Comparison of ENCODE assay signal across 8 cellular contexts in genomic region chr6:32852018-32852843, GRCh38. TPM values are rescaled to one million over a fixed set of nuclear protein-coding genes. Genes with fewer than 3 reads are reported as not detected.
DNase-seq lines count a peak whose midpoint lies in the region; ATAC-seq, FAIRE-seq and TF ChIP-seq lines count a peak whose summit lies in the region.

No MANE protein-coding gene starts in this region.

- H3K9ac ChIP-seq in HUES6 (ENCODE audit: low read length) (no peak overlapping the region), keratinocyte (ENCODE audit: control insufficient read depth, extremely low read depth, insufficient read depth, low read length) (peak overlapping the region; percentile 93)

- H3K27me3 ChIP-seq in HUES6 (ENCODE audit: control insufficient read depth, insufficient read depth, low read length) (peaks cover 84% of the 10 kb centered on the region), keratinocyte (ENCODE audit: control insufficient read depth, extremely low read depth, insufficient read depth, low read length) (no peaks in the 10 kb centered on the region)

- no peak for ATAC-seq in HG02623 (IDR thresholded peaks at IDR 0.05; ENCODE audit: unreplicated experiment)

- H3K9me1 ChIP-seq in keratinocyte (ENCODE audit: control insufficient read depth, extremely low read depth, insufficient read depth, low read length), result no peaks in the 10 kb centered on the region

- peak overlapping the region; percentile 68 for H2AFZ ChIP-seq in keratinocyte (ENCODE audit: control insufficient read depth, low read length)

- peaks cover 21% of the 10 kb centered on the region for H3K79me2 ChIP-seq in keratinocyte (ENCODE audit: control insufficient read depth, insufficient read depth, low read length)

- H3K36me3 ChIP-seq in HUES6 (ENCODE audit: control insufficient read depth, insufficient read depth, low read length) (peaks cover 2% of the 10 kb centered on the region; the same call in 1 of the 2 replicates), keratinocyte (ENCODE audit: control insufficient read depth in 2 of 2, extremely low read depth in 1 of 2, insufficient read depth in 2 of 2, low read length in 2 of 2) (peaks cover 22 to 25% of the 10 kb centered on the region in 2 experiments)

- H3K4me3 ChIP-seq in HUES6 (ENCODE audit: low read depth, low read length), result peak overlapping the region; percentile 90
- peak overlapping the region; percentile 93 for H3K4me3 ChIP-seq in astrocyte of the cerebellum (ENCODE audit: low read depth, low read length)
- peak overlapping the region; percentile 84 to 89 (median 86) for H3K4me3 ChIP-seq in keratinocyte (ENCODE audit: control insufficient read depth in 2 of 3, extremely low read depth in 1 of 3, insufficient read depth in 2 of 3, low read depth in 1 of 3, low read length in 3 of 3)

- peak overlapping the region; percentile 92 for H3K4me2 ChIP-seq in keratinocyte (ENCODE audit: control insufficient read depth, extremely low read depth, insufficient read depth, low read depth, low read length)

- in situ Hi-C loops in astrocyte of the cerebellum (cut with HindIII; ENCODE audit: low sequenced_read_pairs), result no loop called here

- H3K9me3 ChIP-seq in HUES6 (ENCODE audit: control insufficient read depth, insufficient read depth, low read depth, low read length), result no peaks in the 10 kb centered on the region
- H3K9me3 ChIP-seq in keratinocyte (ENCODE audit: control insufficient read depth, low read depth, low read length), result no peaks in the 10 kb centered on the region

- no peak for FAIRE-seq in keratinocyte (lab: Jason Lieb, UNC)

- H4K20me1 ChIP-seq in keratinocyte (ENCODE audit: control insufficient read depth, extremely low read depth, insufficient read depth, low read length), result no peaks in the 10 kb centered on the region

- no peak for TF ChIP-seq CTCF in astrocyte of the cerebellum (IDR thresholded peaks at IDR 0.05; ENCODE audit: low read depth, low read length, missing control alignments)
- TF ChIP-seq CTCF in keratinocyte (optimal IDR thresholded peaks at IDR 0.05 in 1 of 3, IDR thresholded peaks at IDR 0.05 in 1 of 3, conservative IDR thresholded peaks at IDR 0.05 in 1 of 3; ENCODE audit: extremely low read depth in 1 of 3, insufficient read depth in 2 of 3, low read length in 3 of 3), result no peak

- H3K4me1 ChIP-seq in HUES6 (ENCODE audit: control insufficient read depth, insufficient read depth, low read length) (peaks cover 11% of the 10 kb centered on the region), keratinocyte (ENCODE audit: control insufficient read depth, extremely low read depth, insufficient read depth, low read length) (peaks cover 24% of the 10 kb centered on the region)

- H3K27ac ChIP-seq in HUES6 (ENCODE audit: low read depth, low read length) (no peak overlapping the region), keratinocyte (ENCODE audit: control insufficient read depth, insufficient read depth, low read length) (peak overlapping the region; percentile 95)

- dilution Hi-C loops in keratinocyte (cut with MboI; ENCODE audit: extremely low pct_ligation_motif_present, low sequenced_read_pairs), result no loop called here

- peak; percentile 43 for DNase-seq in AG08396 (ENCODE audit: low spot score)
- DNase-seq in astrocyte of the cerebellum (ENCODE audit: low read depth), result no peak
- DNase-seq in keratinocyte (ENCODE audit: low read depth, low spot score), result no peak
- peak; percentile 25 for DNase-seq in stimulated activated naive CD4-positive, alpha-beta T cell treated with Interleukin-2 at 50 U/mL for 16 hours (lab: John Stamatoyannopoulos, UW)
- no peak for DNase-seq in HuH-7.5 (ENCODE audit: low spot score)
- DNase-seq in SK-N-DZ (ENCODE audit: low spot score), result no peak

RNA-seq across cellular contexts. Expression of gene TAP1, which starts 1.3 kb away (rescaled TPM):
- 56.1 to 81.7 TPM (median 61.4 TPM) in 3 replicates for polyA plus RNA-seq in keratinocyte
- polyA plus RNA-seq in keratinocyte (2011; ENCODE audit: low read depth), result 10.9 TPM
- polyA plus RNA-seq in keratinocyte (2011; cell fraction: cytosol; rRNA removed), result 44.3 and 45.6 TPM in 2 replicates
- 92.6 and 97.3 TPM in 2 replicates for polyA plus RNA-seq in keratinocyte (2011; cell fraction: nucleus; rRNA removed)
- polyA plus RNA-seq in keratinocyte (2012; ENCODE audit: low replicate concordance), result 47.4 and 68.3 TPM in 2 replicates
- polyA minus RNA-seq in keratinocyte, result 74.6 to 93.6 TPM (median 82.4 TPM) in 3 replicates
- polyA minus RNA-seq in keratinocyte (2011; cell fraction: cytosol; rRNA and poly(A)+ RNA removed), result 72.1 TPM
- 81.8 and 84.9 TPM in 2 replicates for polyA minus RNA-seq in keratinocyte (2011; cell fraction: nucleus; rRNA and poly(A)+ RNA removed)
- not detected in 2 replicates for polyA plus RNA-seq in SK-N-DZ (2014; cell fraction: cytosol; rRNA removed)
- not detected in 2 replicates for polyA plus RNA-seq in SK-N-DZ (2014; cell fraction: nucleus; rRNA removed)

RNA-seq across cellular contexts. Expression of gene PSMB9, which starts 1.8 kb away (rescaled TPM):
- 21.3 to 29.0 TPM (median 25.4 TPM) in 3 replicates for polyA plus RNA-seq in keratinocyte
- polyA plus RNA-seq in keratinocyte (2011; ENCODE audit: low read depth), result 0.69 TPM
- 10.9 and 17.9 TPM in 2 replicates for polyA plus RNA-seq in keratinocyte (2011; cell fraction: cytosol; rRNA removed)
- polyA plus RNA-seq in keratinocyte (2011; cell fraction: nucleus; rRNA removed), result 6.6 TPM in 2 replicates
- 1.4 and 28.6 TPM in 2 replicates for polyA plus RNA-seq in keratinocyte (2012; ENCODE audit: low replicate concordance)
- polyA minus RNA-seq in keratinocyte, result 13.0 to 16.5 TPM (median 14.0 TPM) in 3 replicates
- polyA minus RNA-seq in keratinocyte (2011; cell fraction: cytosol; rRNA and poly(A)+ RNA removed), result 9.2 TPM
- polyA minus RNA-seq in keratinocyte (2011; cell fraction: nucleus; rRNA and poly(A)+ RNA removed), result 1.3 and 1.5 TPM in 2 replicates
- not detected in 2 replicates for polyA plus RNA-seq in SK-N-DZ (2014; cell fraction: cytosol; rRNA removed)
- polyA plus RNA-seq in SK-N-DZ (2014; cell fraction: nucleus; rRNA removed), result not detected in 2 replicates

RNA-seq across cellular contexts. Expression of gene PSMB8, which starts 8.4 kb away (rescaled TPM):
- polyA plus RNA-seq in keratinocyte, result 44.4 to 66.7 TPM (median 63.4 TPM) in 3 replicates
- 10.5 TPM for polyA plus RNA-seq in keratinocyte (2011; ENCODE audit: low read depth)
- polyA plus RNA-seq in keratinocyte (2011; cell fraction: cytosol; rRNA removed), result 34.6 and 43.8 TPM in 2 replicates
- 24.8 and 26.6 TPM in 2 replicates for polyA plus RNA-seq in keratinocyte (2011; cell fraction: nucleus; rRNA removed)
- 17.9 and 59.2 TPM in 2 replicates for polyA plus RNA-seq in keratinocyte (2012; ENCODE audit: low replicate concordance)
- polyA minus RNA-seq in keratinocyte, result 20.2 to 36.4 TPM (median 31.7 TPM) in 3 replicates
- 11.1 TPM for polyA minus RNA-seq in keratinocyte (2011; cell fraction: cytosol; rRNA and poly(A)+ RNA removed)
- 4.3 and 5.0 TPM in 2 replicates for polyA minus RNA-seq in keratinocyte (2011; cell fraction: nucleus; rRNA and poly(A)+ RNA removed)
- not detected in 2 replicates for polyA plus RNA-seq in SK-N-DZ (2014; cell fraction: cytosol; rRNA removed)
- not detected in 2 replicates for polyA plus RNA-seq in SK-N-DZ (2014; cell fraction: nucleus; rRNA removed)

RNA-seq across cellular contexts. Expression of gene TAP2, which starts 13.7 kb away (rescaled TPM):
- polyA plus RNA-seq in keratinocyte, result 24.5 to 50.7 TPM (median 32.6 TPM) in 3 replicates
- polyA plus RNA-seq in keratinocyte (2011; ENCODE audit: low read depth), result 4.3 TPM
- polyA plus RNA-seq in keratinocyte (2011; cell fraction: cytosol; rRNA removed), result 7.8 and 9.5 TPM in 2 replicates
- 69.2 and 76.6 TPM in 2 replicates for polyA plus RNA-seq in keratinocyte (2011; cell fraction: nucleus; rRNA removed)
- polyA plus RNA-seq in keratinocyte (2012; ENCODE audit: low replicate concordance), result 21.9 and 59.2 TPM in 2 replicates
- polyA minus RNA-seq in keratinocyte, result 49.4 to 105 TPM (median 68.7 TPM) in 3 replicates
- 24.0 TPM for polyA minus RNA-seq in keratinocyte (2011; cell fraction: cytosol; rRNA and poly(A)+ RNA removed)
- polyA minus RNA-seq in keratinocyte (2011; cell fraction: nucleus; rRNA and poly(A)+ RNA removed), result 94.4 and 116 TPM in 2 replicates
- 0.71 and 1.2 TPM in 2 replicates for polyA plus RNA-seq in SK-N-DZ (2014; cell fraction: cytosol; rRNA removed)
- polyA plus RNA-seq in SK-N-DZ (2014; cell fraction: nucleus; rRNA removed), result 0.37 and 1.2 TPM in 2 replicates

RNA-seq across cellular contexts. Expression of gene HLA-DOB, which starts 35.4 kb away (rescaled TPM):
- polyA plus RNA-seq in keratinocyte, result 9.2 to 12.7 TPM (median 12.5 TPM) in 3 replicates
- polyA plus RNA-seq in keratinocyte (2011; ENCODE audit: low read depth), result 0.34 TPM
- polyA plus RNA-seq in keratinocyte (2011; cell fraction: cytosol; rRNA removed), result 4.4 and 6.7 TPM in 2 replicates
- polyA plus RNA-seq in keratinocyte (2011; cell fraction: nucleus; rRNA removed), result 24.8 and 29.0 TPM in 2 replicates
- 3.8 and 7.3 TPM in 2 replicates for polyA plus RNA-seq in keratinocyte (2012; ENCODE audit: low replicate concordance)
- polyA minus RNA-seq in keratinocyte, result 4.6 to 5.1 TPM (median 4.9 TPM) in 3 replicates
- polyA minus RNA-seq in keratinocyte (2011; cell fraction: cytosol; rRNA and poly(A)+ RNA removed), result not detected
- polyA minus RNA-seq in keratinocyte (2011; cell fraction: nucleus; rRNA and poly(A)+ RNA removed), result 5.6 and 5.8 TPM in 2 replicates
- polyA plus RNA-seq in SK-N-DZ (2014; cell fraction: cytosol; rRNA removed), result 0.21 TPM in 1 of 2 replicates, not detected in the other
- polyA plus RNA-seq in SK-N-DZ (2014; cell fraction: nucleus; rRNA removed), result not detected in 2 replicates

Comparison
In these comparisons a context has a peak if more than half of its experiments do, and no peak if none do; other contexts are left out.
1. DNase-seq: peak in AG08396 (single experiment) and stimulated activated naive CD4-positive, alpha-beta T cell treated with Interleukin-2 at 50 U/mL for 16 hours (single experiment); none in astrocyte of the cerebellum (single experiment), keratinocyte (single experiment), HuH-7.5 (single experiment) and SK-N-DZ (single experiment).
2. Peak in every context shown above with its lines, with median percentiles within 50 percentile points of each other: H3K4me3 ChIP-seq.